Comparison of ENCODE assay signal across 9 cellular contexts in genomic region chr9:71806916-71807315, GRCh38. TPM values are rescaled to one million over a fixed set of nuclear protein-coding genes. Genes with fewer than 3 reads are reported as not detected.
DNase-seq lines count a peak whose midpoint lies in the region; ATAC-seq and TF ChIP-seq lines count a peak whose summit lies in the region.
"Had no signal": no experiment of that assay in that cellular context is flagged by ENCODE, and none has a peak within 500 bp of the region (broad histone marks: within the 10 kb centered on the region; RNA-seq: fewer than 3 reads in every experiment).

No MANE protein-coding gene starts in this region.

- no peak overlapping the region for H3K56ac ChIP-seq in H9 (ENCODE audit: insufficient read length, low read depth, low read length)

- H2BK120ac ChIP-seq in H9 (ENCODE audit: low read depth, low read length, poor library complexity, severe bottlenecking), result no peak overlapping the region

- no peaks in the 10 kb centered on the region for H3K79me2 ChIP-seq in H9 (ENCODE audit: insufficient read depth, low read length)

- no peak overlapping the region for H4K91ac ChIP-seq in H9 (ENCODE audit: insufficient read length, low read depth, low read length)

- no peak overlapping the region for H2BK5ac ChIP-seq in H9 (ENCODE audit: insufficient read length, low read length)

- H3K23ac ChIP-seq in H9 (ENCODE audit: insufficient read length, low read depth, low read length), result no peak overlapping the region

- no peak overlapping the region for H3K4ac ChIP-seq in H9 (ENCODE audit: low read depth, low read length)

- peak; percentile 90 for TF ChIP-seq CTCF in GM12865 (IDR thresholded peaks at IDR 0.05; ENCODE audit: insufficient read depth, low read depth, low read length, missing control alignments)
- peak; percentile 96 for TF ChIP-seq CTCF in H9 (conservative IDR thresholded peaks at IDR 0.05)
- TF ChIP-seq CTCF in LNCAP (IDR thresholded peaks at IDR 0.05), result peak; percentile 90
- peak; percentile 94 for TF ChIP-seq CTCF in RWPE2 (IDR thresholded peaks at IDR 0.05; ENCODE audit: poor library complexity, severe bottlenecking)
- TF ChIP-seq CTCF in psoas muscle (IDR thresholded peaks at IDR 0.05), result peak; percentile 94

- H4K5ac ChIP-seq in H9 (ENCODE audit: insufficient read length, low read depth, low read length), result no peak overlapping the region

- H3K36me3 Mint-ChIP-seq in H9 (ENCODE audit: insufficient read depth in 1 of 3, low read depth in 3 of 3), result no peaks in the 10 kb centered on the region

- H2BK20ac ChIP-seq in H9 (ENCODE audit: low read depth, low read length, poor library complexity, severe bottlenecking), result no peak overlapping the region

- H3K14ac ChIP-seq in H9 (ENCODE audit: insufficient read depth, low read length), result no peak overlapping the region

- H3K18ac ChIP-seq in H9 (ENCODE audit: insufficient read length, low read depth, low read length), result no peak overlapping the region

- H3T11ph ChIP-seq in H9 (ENCODE audit: low read length), result no peak overlapping the region

- H3K27ac ChIP-seq in H9 (ENCODE audit: insufficient read length, low read depth, low read length) (no peak overlapping the region), RWPE2 (ENCODE audit: poor library complexity, severe bottlenecking) (no peak overlapping the region), psoas muscle (peak overlapping the region; percentile 11)
- H3K27ac ChIP-seq: skin epidermis had no signal

- no peaks in the 10 kb centered on the region for H3K79me1 ChIP-seq in H9 (ENCODE audit: insufficient read depth, low read depth, low read length, poor library complexity, severe bottlenecking)

- H4K20me1 ChIP-seq in H9 (ENCODE audit: control insufficient read depth, insufficient read depth, insufficient read length), result no peaks in the 10 kb centered on the region

- no peaks in the 10 kb centered on the region for H3K27me3 Mint-ChIP-seq in H9 (ENCODE audit: low read depth)

- H3K27me3 ChIP-seq in H9 (ENCODE audit: insufficient read depth, low read length) (no peaks in the 10 kb centered on the region), RWPE2 (ENCODE audit: insufficient read depth, poor library complexity, severe bottlenecking) (no peaks in the 10 kb centered on the region), psoas muscle (ENCODE audit: insufficient read depth in 3 of 3, low read length in 2 of 3) (no peaks in the 10 kb centered on the region)

- no peak overlapping the region for H4K8ac ChIP-seq in H9 (replicated peaks; ENCODE audit: insufficient read length, low read depth, low read length)

- H3K36me3 ChIP-seq in RWPE2 (ENCODE audit: low read depth), result no peaks in the 10 kb centered on the region
- H3K36me3 ChIP-seq in psoas muscle (ENCODE audit: insufficient read depth in 1 of 2, low read depth in 1 of 2), result no peaks in the 10 kb centered on the region

- no CpG with 5 or more reads among the region's 1 CpG for WGBS in H9 (ENCODE audit: extremely low coverage, insufficient read length, low lambda C conversion rate)
- 3 to 21% (median 5%) methylated on average over 1 of the region's 1 CpG for WGBS in psoas muscle, 3 donors

- no peaks in the 10 kb centered on the region for H3K9me3 Mint-ChIP-seq in H9

- peak overlapping the region; percentile 12 for H2AFZ ChIP-seq in H9 (ENCODE audit: low read length)

- no peak overlapping the region for H3K9ac ChIP-seq in H9 (ENCODE audit: extremely low read depth, insufficient read length, low read length)

- no peak overlapping the region for H3K4me2 ChIP-seq in H9 (ENCODE audit: insufficient read depth, insufficient read length, low read length)

- H3K4me1 ChIP-seq in H9 (ENCODE audit: insufficient read depth, low read length), result no peaks in the 10 kb centered on the region; the same call in 1 of the 2 replicates
- H3K4me1 ChIP-seq in RWPE2 (ENCODE audit: insufficient read depth, poor library complexity, severe bottlenecking), result no peaks in the 10 kb centered on the region
- H3K4me1 ChIP-seq in psoas muscle, result peaks cover 7% of the 10 kb centered on the region

- ATAC-seq in RWPE2 (ENCODE audit: low read depth) (peak; percentile 91), psoas muscle (peak; percentile 92 to 99 (median 98))

- H3K23me2 ChIP-seq in H9 (ENCODE audit: insufficient read length, low read depth, low read length, poor library complexity, severe bottlenecking), result no peaks in the 10 kb centered on the region

- H3K9me3 ChIP-seq in H9 (ENCODE audit: control insufficient read depth, low read depth, low read length) (no peaks in the 10 kb centered on the region), RWPE2 (ENCODE audit: severe bottlenecking) (no peaks in the 10 kb centered on the region), psoas muscle (no peaks in the 10 kb centered on the region)

- H2AK5ac ChIP-seq in H9 (ENCODE audit: insufficient read length, low read length), result no peak overlapping the region

- DNase-seq in GM12865 (ENCODE audit: low read depth) (peak; percentile 67), H9 (peak; percentile 75), RWPE2 (ENCODE audit: low spot score) (no peak), glomerular endothelial cell (ENCODE audit: extremely low read depth, low read depth, low spot score) (peak; percentile 56), psoas muscle (peak; percentile 44 to 68), NCI-H187 treated with DMSO at 0.1 percent for 48 hours (lab: John Stamatoyannopoulos, UW) (no peak)
- DNase-seq in activated naive CD4-positive, alpha-beta T cell treated with anti-CD3 and anti-CD28 coated beads, Interleukin-2, amount 50 U/mL, for 16 hours, result peak; percentile 56

- H3K27ac Mint-ChIP-seq in H9, result peak overlapping the region in 2 of 3 experiments; percentile 11 to 16; a peak in 2 of 7 replicates

- peaks cover 8 to 9% of the 10 kb centered on the region in 2 experiments for H3K4me1 Mint-ChIP-seq in H9

- H2BK12ac ChIP-seq in H9 (ENCODE audit: insufficient read length, low read depth, low read length), result no peak overlapping the region

- no peak overlapping the region for H3K4me3 Mint-ChIP-seq in H9

- intact Hi-C loops in psoas muscle (cut with DNase I), result loop anchor here (2.0 to 10.0 kb wide), 3 partner anchors 218 to 522 kb away; no protein-coding TSS in a partner anchor

- H3K4me3 ChIP-seq in GM12865 (ENCODE audit: low read depth, low read length) (no peak overlapping the region), RWPE2 (ENCODE audit: severe bottlenecking) (no peak overlapping the region), psoas muscle (no peak overlapping the region)
- H3K4me3 ChIP-seq: skin epidermis had no signal

- H2BK15ac ChIP-seq in H9 (ENCODE audit: low read depth, low read length), result no peak overlapping the region

RNA-seq across cellular contexts. Expression of gene CEMIP2, which starts 38.6 kb away (rescaled TPM):
- 67.1 and 77.2 TPM in 2 replicates for total RNA-seq in H9 (2021)
- total RNA-seq in glomerular endothelial cell, result 113 and 114 TPM in 2 replicates
- 10 to 100 TPM in 3 of 4 donors, 1 to 10 TPM in 1; 9.6 to 20.3 (median 16.2) TPM for total RNA-seq in psoas muscle
- polyA plus RNA-seq in psoas muscle, result 1 to 10 TPM; 5.9 to 7.6 (median 6.9) TPM

Comparison
In these comparisons a context has a peak if more than half of its experiments do, and no peak if none do; other contexts are left out.
1. DNase-seq: peak in GM12865 (single experiment), H9 (single experiment), activated naive CD4-positive, alpha-beta T cell treated with anti-CD3 and anti-CD28 coated beads, Interleukin-2, amount 50 U/mL, for 16 hours (single experiment), glomerular endothelial cell (single experiment) and psoas muscle (2 of 2); none in RWPE2 (single experiment) and NCI-H187 treated with DMSO at 0.1 percent for 48 hours (single experiment).
2. Peak in every context shown above with its lines, with median percentiles within 50 percentile points of each other: CTCF ChIP-seq.